8 cellular contexts compared by ENCODE assay signal in the genomic region with DNA sequence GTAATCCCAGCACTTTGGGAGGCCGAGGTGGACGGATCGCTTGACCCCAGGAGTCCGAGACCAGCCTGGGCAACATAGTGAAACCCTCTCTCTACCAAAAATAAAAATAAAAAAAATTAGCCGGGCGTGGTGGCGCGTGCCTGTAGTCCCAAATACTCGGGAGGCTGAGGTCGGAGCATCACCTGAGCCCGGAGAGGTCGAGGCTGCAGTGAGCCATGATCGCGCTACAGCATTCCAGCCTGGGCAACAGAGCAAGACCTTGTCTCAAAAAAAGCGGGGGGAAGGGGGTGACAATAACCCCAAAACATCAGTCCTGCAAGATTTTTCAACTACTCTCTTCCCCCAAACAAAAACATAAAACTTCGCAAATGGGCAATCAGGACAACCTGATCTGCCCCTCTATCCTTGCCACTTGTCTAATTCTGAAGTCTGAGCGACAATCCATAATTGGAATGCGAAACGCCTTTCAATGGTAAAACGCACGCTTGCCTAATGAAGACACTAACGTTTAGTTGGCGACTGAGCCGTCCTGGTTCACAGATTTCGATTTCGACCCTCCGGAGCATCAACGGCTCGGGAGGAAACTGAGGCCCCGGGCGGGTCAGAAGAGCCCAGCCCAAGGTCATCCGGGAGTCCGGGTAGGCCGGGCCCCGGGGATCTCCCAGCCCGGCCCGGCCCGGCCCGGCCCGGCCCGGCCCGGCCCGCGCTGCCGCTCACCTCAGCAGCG. TPM values are rescaled to one million over a fixed set of nuclear protein-coding genes. Genes with fewer than 3 reads are reported as not detected.
DNase-seq lines count a peak whose midpoint lies in the region; ATAC-seq and TF ChIP-seq lines count a peak whose summit lies in the region.

No MANE protein-coding gene starts in this region.

- no peak overlapping the region for H2BK15ac ChIP-seq in H9 (ENCODE audit: low read depth, low read length)

- peak overlapping the region in 2 of 3 experiments; percentile 48 to 87; a peak in 4 of 7 replicates for H3K27ac Mint-ChIP-seq in H9

- H3K9me3 ChIP-seq in H9 (ENCODE audit: control insufficient read depth, low read depth, low read length) (no peaks in the 10 kb centered on the region), adipocyte (ENCODE audit: control insufficient read depth, low read length) (no peaks in the 10 kb centered on the region), left lung (peaks cover 0 to 10% of the 10 kb centered on the region in 2 donors), tibial artery (peaks cover 0 to 3% (median 0%) of the 10 kb centered on the region in 3 donors)

- no peak overlapping the region for H3K4ac ChIP-seq in H9 (ENCODE audit: low read depth, low read length)

- H3K4me1 Mint-ChIP-seq in H9: peaks cover 9 to 12% of the 10 kb centered on the region in 2 experiments

- intact Hi-C loops in left lung (cut with DNase I) (no loop called here), tibial artery (cut with DNase I; ENCODE audit: low total_unique reads) (no loop called here)

- no peak overlapping the region for H4K91ac ChIP-seq in H9 (ENCODE audit: insufficient read length, low read depth, low read length)

- H2BK20ac ChIP-seq in H9 (ENCODE audit: low read depth, low read length, poor library complexity, severe bottlenecking): no peak overlapping the region

- H4K8ac ChIP-seq in H9 (replicated peaks; ENCODE audit: insufficient read length, low read depth, low read length): no peak overlapping the region

- peak overlapping the region in 1 of 2 experiments; percentile 90; a peak in 4 of 5 replicates for H3K4me3 Mint-ChIP-seq in H9

- peaks cover 32% of the 10 kb centered on the region; the same call in 1 of the 2 replicates for H3K79me2 ChIP-seq in H9 (ENCODE audit: insufficient read depth, low read length)

- H2BK12ac ChIP-seq in H9 (ENCODE audit: insufficient read length, low read depth, low read length): no peak overlapping the region

- DNase-seq in AG09309 (ENCODE audit: low read depth) (no peak), H9 (no peak), adipocyte (ENCODE audit: low read depth) (peak; percentile 45), left lung (no peak), tibial artery (no peak)

- H3K4me1 ChIP-seq in H9 (ENCODE audit: insufficient read depth, low read length) (peaks cover 8% of the 10 kb centered on the region; the same call in 1 of the 2 replicates), adipocyte (ENCODE audit: control insufficient read depth, insufficient read depth, low read length) (peaks cover 39% of the 10 kb centered on the region), left lung (peaks cover 21 to 61% of the 10 kb centered on the region in 2 donors), tibial artery (peaks cover 0 to 55% (median 35%) of the 10 kb centered on the region in 4 donors)

- peak overlapping the region; percentile 61 for H3K9ac ChIP-seq in H9 (ENCODE audit: extremely low read depth, insufficient read length, low read length)
- H3K9ac ChIP-seq in adipocyte (ENCODE audit: low read length): peak overlapping the region; percentile 94

- H3K27ac ChIP-seq in H9 (ENCODE audit: insufficient read length, low read depth, low read length): no peak overlapping the region
- H3K27ac ChIP-seq in left lung: peak overlapping the region; percentile 97 to 98
- peak overlapping the region; percentile 85 to 97 for H3K27ac ChIP-seq in tibial artery

- H3K9me3 Mint-ChIP-seq in H9: peaks cover 10 to 14% of the 10 kb centered on the region in 2 experiments

- peaks cover 7% of the 10 kb centered on the region for H3K36me3 ChIP-seq in adipocyte (ENCODE audit: control insufficient read depth, insufficient read depth, low read length, severe bottlenecking)
- peaks cover 0 to 5% of the 10 kb centered on the region in 2 donors for H3K36me3 ChIP-seq in left lung
- no peaks in the 10 kb centered on the region for H3K36me3 ChIP-seq in tibial artery

- H3K23ac ChIP-seq in H9 (ENCODE audit: insufficient read length, low read depth, low read length): no peak overlapping the region

- no peak overlapping the region for H2AK5ac ChIP-seq in H9 (ENCODE audit: insufficient read length, low read length)

- ATAC-seq in left lung (no peak), HG02885 (IDR thresholded peaks at IDR 0.05; ENCODE audit: poor library complexity, unreplicated experiment) (no peak), GM18858 (IDR thresholded peaks at IDR 0.05; ENCODE audit: unreplicated experiment) (no peak), HG02884 (IDR thresholded peaks at IDR 0.05; ENCODE audit: unreplicated experiment) (no peak)

- no peak overlapping the region for H2AFZ ChIP-seq in H9 (ENCODE audit: low read length)

- H3K56ac ChIP-seq in H9 (ENCODE audit: insufficient read length, low read depth, low read length): no peak overlapping the region

- peaks cover 6% of the 10 kb centered on the region for H3K23me2 ChIP-seq in H9 (ENCODE audit: insufficient read length, low read depth, low read length, poor library complexity, severe bottlenecking)

- no peak overlapping the region for H4K5ac ChIP-seq in H9 (ENCODE audit: insufficient read length, low read depth, low read length)

- no peak overlapping the region for H3T11ph ChIP-seq in H9 (ENCODE audit: low read length)

- peak overlapping the region; percentile 67 for H3K4me3 ChIP-seq in AG09309 (ENCODE audit: control insufficient read depth, low read depth, low read length)
- peak overlapping the region; percentile 94 for H3K4me3 ChIP-seq in adipocyte (ENCODE audit: low read length)
- peak overlapping the region; percentile 89 to 95 for H3K4me3 ChIP-seq in left lung
- peak overlapping the region; percentile 67 to 97 for H3K4me3 ChIP-seq in tibial artery

- H3K36me3 Mint-ChIP-seq in H9 (ENCODE audit: insufficient read depth in 1 of 3, low read depth in 3 of 3): peaks cover 0 to 8% (median 7%) of the 10 kb centered on the region in 3 experiments; a peak in 4 of 7 replicates

- no peak overlapping the region for H2BK5ac ChIP-seq in H9 (ENCODE audit: insufficient read length, low read length)

- H3K14ac ChIP-seq in H9 (ENCODE audit: insufficient read depth, low read length): no peak overlapping the region

- H3K27me3 Mint-ChIP-seq in H9 (ENCODE audit: low read depth): 0 out of 2 replicates have a peak, but pooled peaks cover 2% of the 10 kb centered on the region

- H3K4me2 ChIP-seq in H9 (ENCODE audit: insufficient read depth, insufficient read length, low read length): peak overlapping the region; percentile 87

- no peak overlapping the region for H3K18ac ChIP-seq in H9 (ENCODE audit: insufficient read length, low read depth, low read length)

- WGBS in H9 (ENCODE audit: extremely low coverage, insufficient read length, low lambda C conversion rate): no CpG with 5 or more reads among the region's 46 CpGs

- no peak overlapping the region for H2BK120ac ChIP-seq in H9 (ENCODE audit: low read depth, low read length, poor library complexity, severe bottlenecking)

- no peaks in the 10 kb centered on the region for H4K20me1 ChIP-seq in H9 (ENCODE audit: control insufficient read depth, insufficient read depth, insufficient read length)

- no peak for TF ChIP-seq CTCF in AG09309 (IDR thresholded peaks at IDR 0.05; ENCODE audit: control insufficient read depth, insufficient read depth, low read depth, low read length, missing control alignments)
- no peak for TF ChIP-seq CTCF in H9 (conservative IDR thresholded peaks at IDR 0.05)
- TF ChIP-seq CTCF in left lung (IDR thresholded peaks at IDR 0.05): no peak
- no peak for TF ChIP-seq CTCF in tibial artery (IDR thresholded peaks at IDR 0.05)

- H3K27me3 ChIP-seq in H9 (ENCODE audit: insufficient read depth, low read length) (no peaks in the 10 kb centered on the region), adipocyte (replicated peaks; ENCODE audit: control insufficient read depth, insufficient read depth, low read length) (no peaks in the 10 kb centered on the region), left lung (no peaks in the 10 kb centered on the region), tibial artery (no peaks in the 10 kb centered on the region)

- H3K79me1 ChIP-seq in H9 (ENCODE audit: insufficient read depth, low read depth, low read length, poor library complexity, severe bottlenecking): peaks cover 4% of the 10 kb centered on the region

RNA-seq across cellular contexts. Expression of a gene that starts 0.9 kb away (rescaled TPM):
- total RNA-seq in H9 (2021): 42.7 and 43.3 TPM in 2 replicates
- 10 to 100 TPM; 41.4 to 46.4 TPM for total RNA-seq in left lung

RNA-seq across cellular contexts. Expression of a gene that starts 41.2 kb away (rescaled TPM):
- total RNA-seq in H9 (2021) (0.96 and 0.99 TPM in 2 replicates), left lung (10 to 100 TPM; 13.0 to 22.9 TPM)

RNA-seq across cellular contexts. Expression of a gene that starts 54.8 kb away (rescaled TPM):
- total RNA-seq in H9 (2021) (9.2 and 11.5 TPM in 2 replicates), left lung (10 to 100 TPM; 13.0 to 20.2 TPM)
